Comparison of ENCODE assay signal across 2 cellular contexts in the genomic region with DNA sequence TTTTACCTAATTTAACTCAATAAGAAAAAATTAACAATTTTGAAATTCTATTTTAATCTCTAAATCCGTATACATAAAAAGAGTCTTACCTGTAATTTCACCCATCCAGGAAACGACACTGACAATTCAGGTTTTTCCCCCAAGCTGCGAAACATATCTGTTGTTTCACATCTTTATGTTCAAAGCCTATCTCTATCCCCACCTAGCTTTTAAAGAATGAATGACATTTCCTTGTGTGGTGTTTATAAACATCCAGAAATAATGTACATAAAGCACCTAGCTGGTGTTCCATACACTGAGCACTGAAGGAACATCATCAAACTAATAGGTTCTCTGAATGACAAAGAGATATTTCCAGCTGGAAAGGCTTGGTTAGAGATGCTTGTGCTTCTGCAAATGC.
TF ChIP-seq lines count a peak whose summit lies in the region.

No MANE protein-coding gene starts in this region.

TF ChIP-seq in GM12878, 131 proteins besides CTCF, POLR2A, EP300 and RAD21 (continued from another document):
- no peak for TF ChIP-seq IRF5 (IDR thresholded peaks at IDR 0.05; ENCODE audit: borderline replicate concordance)
- TF ChIP-seq NBN (IDR thresholded peaks at IDR 0.05) = no peak
- TF ChIP-seq RUNX3 (IDR thresholded peaks at IDR 0.05; ENCODE audit: low read length) = no peak
- TF ChIP-seq, protein P1, sequence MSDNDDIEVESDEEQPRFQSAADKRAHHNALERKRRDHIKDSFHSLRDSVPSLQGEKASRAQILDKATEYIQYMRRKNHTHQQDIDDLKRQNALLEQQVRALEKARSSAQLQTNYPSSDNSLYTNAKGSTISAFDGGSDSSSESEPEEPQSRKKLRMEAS (IDR thresholded peaks at IDR 0.05; ENCODE audit: low read depth, low read length) = no peak
- no peak for TF ChIP-seq ZNF384 (IDR thresholded peaks at IDR 0.05; ENCODE audit: borderline replicate concordance, low read depth, low read length)
- TF ChIP-seq RBBP5 (conservative IDR thresholded peaks at IDR 0.05) = no peak
- no peak for TF ChIP-seq RELB (IDR thresholded peaks at IDR 0.05; ENCODE audit: low read depth)
- TF ChIP-seq ATF3 (IDR thresholded peaks at IDR 0.05; ENCODE audit: borderline replicate concordance, extremely low read depth, low read depth, low read length) = no peak
- no peak for TF ChIP-seq LARP7 (IDR thresholded peaks at IDR 0.05)
- no peak for TF ChIP-seq CBX5 (IDR thresholded peaks at IDR 0.05; ENCODE audit: low read depth)
- TF ChIP-seq CHD2 (IDR thresholded peaks at IDR 0.05; ENCODE audit: borderline replicate concordance, low read depth, low read length) = no peak

TF ChIP-seq in liver, 16 proteins besides CTCF, POLR2A, EP300 and RAD21 (continued from another document):
- TF ChIP-seq REST (IDR thresholded peaks at IDR 0.05) (no peak), TAF1 (conservative IDR thresholded peaks at IDR 0.05) (no peak), SP1 (IDR thresholded peaks at IDR 0.05) (no peak), HNF4A (conservative IDR thresholded peaks at IDR 0.05) (no peak), JUND (IDR thresholded peaks at IDR 0.05) (no peak), EGR1 (IDR thresholded peaks at IDR 0.05; ENCODE audit: low read depth in 2 of 2) (no peak), RXRA (IDR thresholded peaks at IDR 0.05) (no peak), GABPA (IDR thresholded peaks at IDR 0.05 in 1 of 2, conservative IDR thresholded peaks at IDR 0.05 in 1 of 2) (no peak), FOXA2 (IDR thresholded peaks at IDR 0.05) (no peak), HNF4G (IDR thresholded peaks at IDR 0.05) (no peak), NR2F2 (IDR thresholded peaks at IDR 0.05) (no peak)
- TF ChIP-seq, protein P2, sequence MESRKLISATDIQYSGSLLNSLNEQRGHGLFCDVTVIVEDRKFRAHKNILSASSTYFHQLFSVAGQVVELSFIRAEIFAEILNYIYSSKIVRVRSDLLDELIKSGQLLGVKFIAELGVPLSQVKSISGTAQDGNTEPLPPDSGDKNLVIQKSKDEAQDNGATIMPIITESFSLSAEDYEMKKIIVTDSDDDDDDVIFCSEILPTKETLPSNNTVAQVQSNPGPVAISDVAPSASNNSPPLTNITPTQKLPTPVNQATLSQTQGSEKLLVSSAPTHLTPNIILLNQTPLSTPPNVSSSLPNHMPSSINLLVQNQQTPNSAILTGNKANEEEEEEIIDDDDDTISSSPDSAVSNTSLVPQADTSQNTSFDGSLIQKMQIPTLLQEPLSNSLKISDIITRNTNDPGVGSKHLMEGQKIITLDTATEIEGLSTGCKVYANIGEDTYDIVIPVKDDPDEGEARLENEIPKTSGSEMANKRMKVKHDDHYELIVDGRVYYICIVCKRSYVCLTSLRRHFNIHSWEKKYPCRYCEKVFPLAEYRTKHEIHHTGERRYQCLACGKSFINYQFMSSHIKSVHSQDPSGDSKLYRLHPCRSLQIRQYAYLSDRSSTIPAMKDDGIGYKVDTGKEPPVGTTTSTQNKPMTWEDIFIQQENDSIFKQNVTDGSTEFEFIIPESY (IDR thresholded peaks at IDR 0.05) = no peak
- TF ChIP-seq, protein P1 (IDR thresholded peaks at IDR 0.05) = no peak
TF ChIP-seq in liver: peak in this region for 0.
